In genomic region chr5:119435436-119436132, GRCh38 we compare ENCODE assay signal across 2 cellular contexts.
TF ChIP-seq lines count a peak whose summit lies in the region.

No MANE protein-coding gene starts in this region.

TF ChIP-seq in HCT116, 20 proteins besides CTCF, POLR2A, EP300 and RAD21:
- TF ChIP-seq YY1 (IDR thresholded peaks at IDR 0.05; ENCODE audit: extremely low read depth, insufficient replicate concordance, low read depth, low read length) (no peak), POLR2AphosphoS5 (IDR thresholded peaks at IDR 0.05; ENCODE audit: low read depth, low read length) (no peak), EZH2phosphoT487 (IDR thresholded peaks at IDR 0.05; ENCODE audit: borderline replicate concordance) (no peak), CEBPB (IDR thresholded peaks at IDR 0.05; ENCODE audit: low read depth) (no peak), SP1 (IDR thresholded peaks at IDR 0.05; ENCODE audit: low read depth) (no peak), SRF (IDR thresholded peaks at IDR 0.05; ENCODE audit: low read depth) (no peak), ATF3 (IDR thresholded peaks at IDR 0.05) (no peak)

TF ChIP-seq in H1, 55 proteins besides CTCF, POLR2A, EP300 and RAD21:
- TF ChIP-seq MAX (IDR thresholded peaks at IDR 0.05) (no peak), CTBP2 (IDR thresholded peaks at IDR 0.05; ENCODE audit: borderline replicate concordance, insufficient read depth, insufficient read length, low read length) (no peak), ASH2L (IDR thresholded peaks at IDR 0.05; ENCODE audit: low read length) (peak; percentile 48), EGR1 (IDR thresholded peaks at IDR 0.05; ENCODE audit: borderline replicate concordance, low read depth, low read length) (no peak)
